Comparison of ENCODE assay signal across 11 cellular contexts in genomic region chr2:46275995-46276394, GRCh38. TPM values are rescaled to one million over a fixed set of nuclear protein-coding genes. Genes with fewer than 3 reads are reported as not detected.
DNase-seq lines count a peak whose midpoint lies in the region; ATAC-seq and TF ChIP-seq lines count a peak whose summit lies in the region.
"Had no signal": no experiment of that assay in that cellular context is flagged by ENCODE, and none has a peak within 500 bp of the region (broad histone marks: within the 10 kb centered on the region; RNA-seq: fewer than 3 reads in every experiment).

No MANE protein-coding gene starts in this region.

- CTCF ChIA-PET in OCI-LY7 (lab: Charles Lee; ENCODE audit: unreplicated experiment), result no interaction called here

- intact Hi-C loops in heart right ventricle (cut with DNase I), result loop anchor here in 2 of 10 donors (2.0 to 10.0 kb wide), 6 partner anchors 21 to 184 kb away; partner anchors contain the start of gene EPAS1 (in 1 of the 2)
- intact Hi-C loops in psoas muscle (cut with DNase I), result no loop called here
- intact Hi-C loops in OCI-LY7 (cut with micrococcal nuclease; ENCODE audit: unreplicated experiment), result no loop called here

- no peak overlapping the region for H3K4me2 ChIP-seq in OCI-LY7 (ENCODE audit: low read length)
- H3K4me2 ChIP-seq: PC-9 had no signal

- 16 to 20% methylated on average over 20 of the region's 20 CpGs for WGBS in heart right ventricle, 2 donors
- 28 to 38% (median 31%) methylated on average over 20 of the region's 20 CpGs for WGBS in psoas muscle, 3 donors

- H3K4me1 ChIP-seq in heart right ventricle (peaks cover 16 to 72% (median 47%) of the 10 kb centered on the region in 9 donors), psoas muscle (peaks cover 5% of the 10 kb centered on the region), OCI-LY7 (ENCODE audit: insufficient read depth, low read length, poor library complexity, severe bottlenecking) (no peaks in the 10 kb centered on the region)

- BruUV-seq in OCI-LY7 (replicated peaks; lab: Mats Ljungman, UMichigan), result no TSS peak

- ATAC-seq in heart right ventricle, result peak; percentile 75 to 84 (median 82)
- ATAC-seq in psoas muscle, result peak in 3 of 4 donors; percentile 34 to 47 (median 42)
- ATAC-seq in GM18502 (IDR thresholded peaks at IDR 0.05; ENCODE audit: poor library complexity, unreplicated experiment), result no peak

- no peaks in the 10 kb centered on the region for H3K36me3 ChIP-seq in heart right ventricle
- no peaks in the 10 kb centered on the region for H3K36me3 ChIP-seq in psoas muscle (ENCODE audit: insufficient read depth in 1 of 2, low read depth in 1 of 2)
- no peaks in the 10 kb centered on the region for H3K36me3 ChIP-seq in OCI-LY7 (ENCODE audit: insufficient read depth, low read length)
- H3K36me3 ChIP-seq: MG63 had no signal

- no peaks in the 10 kb centered on the region for H3K79me2 ChIP-seq in OCI-LY7 (ENCODE audit: insufficient read depth, low read depth, low read length)

- no peaks in the 10 kb centered on the region for H4K20me1 ChIP-seq in OCI-LY7 (ENCODE audit: insufficient read depth, low read length)

- H3K27ac ChIP-seq in heart right ventricle (peak overlapping the region; percentile 42 to 82 (median 70)), psoas muscle (peak overlapping the region; percentile 21), OCI-LY7 (ENCODE audit: low read depth, low read length, poor library complexity, severe bottlenecking) (no peak overlapping the region)
- H3K27ac ChIP-seq: PC-9 had no signal

- H3K9me2 ChIP-seq in OCI-LY7 (ENCODE audit: insufficient read depth, low read length), result no peaks in the 10 kb centered on the region

- H3K9me3 ChIP-seq in heart right ventricle (no peaks in the 10 kb centered on the region), psoas muscle (no peaks in the 10 kb centered on the region), OCI-LY7 (ENCODE audit: low read length) (no peaks in the 10 kb centered on the region)
- H3K9me3 ChIP-seq: MG63 had no signal

- H3K27me3 ChIP-seq in heart right ventricle, result no peaks in the 10 kb centered on the region
- H3K27me3 ChIP-seq in psoas muscle (ENCODE audit: insufficient read depth in 3 of 3, low read length in 2 of 3), result no peaks in the 10 kb centered on the region
- H3K27me3 ChIP-seq: MG63 had no signal

- POLR2A ChIA-PET in OCI-LY7 (lab: Charles Lee), result interaction anchor here (0.6 to 0.7 kb wide), 3 partner anchors 60 to 1483 kb away, joined by 4 read pairs; no protein-coding TSS in a partner anchor

- H3K4me3 ChIP-seq in heart right ventricle, result peak overlapping the region in 1 of 10 donors; percentile 4
- H3K4me3 ChIP-seq in psoas muscle, result no peak overlapping the region
- no peak overlapping the region for H3K4me3 ChIP-seq in OCI-LY7 (ENCODE audit: low read depth, low read length, poor library complexity, severe bottlenecking)
- H3K4me3 ChIP-seq: MG63, PC-9 had no signal

- TF ChIP-seq CTCF in heart right ventricle (IDR thresholded peaks at IDR 0.05) (peak in 2 of 9 donors; percentile 7 to 17), psoas muscle (IDR thresholded peaks at IDR 0.05) (no peak), OCI-LY7 (conservative IDR thresholded peaks at IDR 0.05; ENCODE audit: low read length) (no peak)

- no peak overlapping the region for H2AFZ ChIP-seq in OCI-LY7 (ENCODE audit: low read length)
- H2AFZ ChIP-seq: PC-9 had no signal

- DNase-seq in ELF-1 (ENCODE audit: low read depth, low spot score) (peak; percentile 68), heart right ventricle (peak; percentile 81 to 87), psoas muscle (peak; percentile 39 to 76), OCI-LY7 (ENCODE audit: low spot score) (no peak), NCI-H1417 (lab: John Stamatoyannopoulos, UW) (no peak)
- peak; percentile 37 to 39 for DNase-seq in activated T-cell treated with anti-CD3 and anti-CD28 coated beads, Interleukin-2, amount 50 U/mL, for 48 hours
- DNase-seq in activated effector memory CD4-positive, alpha-beta T cell treated with anti-CD3 and anti-CD28 coated beads, Interleukin-2, amount 50 U/mL, for 16 hours, result no peak
- DNase-seq: MG63, naive B cell, PC-9 had no signal

RNA-seq across cellular contexts. Expression of gene EPAS1, which starts 21.2 kb away (rescaled TPM):
- 100 to 1,000 TPM; 176 to 415 (median 210) TPM for total RNA-seq in heart right ventricle
- 100 to 1,000 TPM; 112 to 119 TPM for polyA plus RNA-seq in heart right ventricle
- 100 to 1,000 TPM in 2 of 4 donors, 10 to 100 TPM in 2; 44.3 to 123 (median 98.3) TPM for total RNA-seq in psoas muscle
- 100 to 1,000 TPM in 1 of 3 donors, 10 to 100 TPM in 2; 39.2 to 112 (median 49.9) TPM for polyA plus RNA-seq in psoas muscle
- total RNA-seq in OCI-LY7 (2014; rRNA removed; shearing (Covaris generic)), result not detected in 2 replicates
- total RNA-seq in OCI-LY7 (2022), result 0.74 TPM in 1 of 2 replicates, not detected in the other

Comparison
In these comparisons a context has a peak if more than half of its experiments do, and no peak if none do; other contexts are left out.
1. DNase-seq: peak in ELF-1 (single experiment), activated T-cell treated with anti-CD3 and anti-CD28 coated beads, Interleukin-2, amount 50 U/mL, for 48 hours (2 of 2), heart right ventricle (2 of 2) and psoas muscle (2 of 2); none in OCI-LY7 (single experiment), NCI-H1417 (0 of 3) and activated effector memory CD4-positive, alpha-beta T cell treated with anti-CD3 and anti-CD28 coated beads, Interleukin-2, amount 50 U/mL, for 16 hours (single experiment).
2. RNA of gene EPAS1, which starts 21.2 kb away (total RNA-seq): 176 to 415 TPM in heart right ventricle and 44.3 to 123 TPM in psoas muscle; 0.74 TPM in OCI-LY7; every median in the first group is over 10 times any median in the second.